ENCODE assay signal across 1 cellular context in genomic region chr10:72587568-72587967, GRCh38.
TF ChIP-seq lines count a peak whose summit lies in the region.

No MANE protein-coding gene starts in this region.

TF ChIP-seq in HEK293, 187 proteins besides CTCF, POLR2A, EP300 and RAD21 (continued from another document and continues in another):
- TF ChIP-seq PBX3 (CRISPR knock-in tag; IDR thresholded peaks at IDR 0.05) (no peak), GLI4 (tag by site-specific recombination; IDR thresholded peaks at IDR 0.05) (no peak), FEZF1 (tag by site-specific recombination; IDR thresholded peaks at IDR 0.05) (no peak), ZNF416 (tag by site-specific recombination; IDR thresholded peaks at IDR 0.05) (no peak), ZNF148 (tag by site-specific recombination; IDR thresholded peaks at IDR 0.05; ENCODE audit: borderline replicate concordance) (no peak), RBAK (tag by site-specific recombination; IDR thresholded peaks at IDR 0.05) (peak; percentile 58; the same call in 1 of the 2 replicates), PRDM1 (tag by site-specific recombination; IDR thresholded peaks at IDR 0.05) (no peak), KLF9 (tag by site-specific recombination; IDR thresholded peaks at IDR 0.05; ENCODE audit: low read depth) (no peak), GLI2 (tag by site-specific recombination; IDR thresholded peaks at IDR 0.05; ENCODE audit: borderline replicate concordance, low read depth) (peak; percentile 47; the same call in 1 of the 2 replicates), OSR2 (tag by site-specific recombination; IDR thresholded peaks at IDR 0.05) (no peak), ZNF555 (tag by site-specific recombination; conservative IDR thresholded peaks at IDR 0.05) (peak; percentile 83), ZNF157 (tag by site-specific recombination; IDR thresholded peaks at IDR 0.05) (no peak), ZNF266 (tag by site-specific recombination; IDR thresholded peaks at IDR 0.05; ENCODE audit: low read depth) (peak; percentile 71; the same call in 1 of the 2 replicates), ZNF549 (tag by site-specific recombination; IDR thresholded peaks at IDR 0.05) (no peak), ZNF239 (tag by site-specific recombination; IDR thresholded peaks at IDR 0.05) (no peak), ZNF146 (tag by site-specific recombination; IDR thresholded peaks at IDR 0.05) (no peak), ZNF169 (tag by site-specific recombination; IDR thresholded peaks at IDR 0.05) (no peak), ELK4 (IDR thresholded peaks at IDR 0.05; ENCODE audit: borderline replicate concordance, low read depth, low read length) (no peak), PATZ1 (tag by site-specific recombination; IDR thresholded peaks at IDR 0.05) (no peak), ZNF423 (tag by site-specific recombination; IDR thresholded peaks at IDR 0.05) (no peak), ZNF623 (tag by site-specific recombination; IDR thresholded peaks at IDR 0.05) (peak; percentile 74), ZBTB21 (tag by site-specific recombination; IDR thresholded peaks at IDR 0.05) (peak; percentile 58; the same call in 1 of the 2 replicates), WT1 (tag by site-specific recombination; IDR thresholded peaks at IDR 0.05) (no peak), OVOL3 (tag by site-specific recombination; IDR thresholded peaks at IDR 0.05) (0 out of 2 replicates have a peak, but pooled peaks have one; percentile 43), ZNF791 (tag by site-specific recombination; IDR thresholded peaks at IDR 0.05) (no peak), MYNN (tag by site-specific recombination; IDR thresholded peaks at IDR 0.05; ENCODE audit: borderline replicate concordance) (no peak), ZNF544 (tag by site-specific recombination; IDR thresholded peaks at IDR 0.05) (no peak), ZNF658 (tag by site-specific recombination; IDR thresholded peaks at IDR 0.05) (no peak), SETDB1 (IDR thresholded peaks at IDR 0.05; ENCODE audit: insufficient read length, low read length) (no peak), MZF1 (tag by site-specific recombination; IDR thresholded peaks at IDR 0.05; ENCODE audit: borderline replicate concordance) (no peak; the same call in 1 of the 2 replicates), ZBTB1 (tag by site-specific recombination; IDR thresholded peaks at IDR 0.05) (0 out of 2 replicates have a peak, but pooled peaks have one; percentile 34), ZNF426 (tag by site-specific recombination; IDR thresholded peaks at IDR 0.05) (peak; percentile 86), HOXD13 (CRISPR knock-in tag; IDR thresholded peaks at IDR 0.05; ENCODE audit: borderline replicate concordance) (no peak), ZNF654 (tag by site-specific recombination; IDR thresholded peaks at IDR 0.05; ENCODE audit: low read depth) (peak; percentile 46), ZNF324 (tag by site-specific recombination; IDR thresholded peaks at IDR 0.05) (no peak), ZBTB20 (tag by site-specific recombination; IDR thresholded peaks at IDR 0.05) (no peak), ZNF747 (tag by site-specific recombination; IDR thresholded peaks at IDR 0.05) (no peak), SP7 (tag by site-specific recombination; IDR thresholded peaks at IDR 0.05) (no peak), ZNF830 (tag by site-specific recombination; IDR thresholded peaks at IDR 0.05; ENCODE audit: low read depth) (no peak), ZNF561 (tag by site-specific recombination; IDR thresholded peaks at IDR 0.05; ENCODE audit: borderline replicate concordance) (no peak), ZSCAN16 (tag by site-specific recombination; IDR thresholded peaks at IDR 0.05) (no peak), ZFP41 (tag by site-specific recombination; IDR thresholded peaks at IDR 0.05; ENCODE audit: borderline replicate concordance) (no peak)
- TF ChIP-seq, protein P1, sequence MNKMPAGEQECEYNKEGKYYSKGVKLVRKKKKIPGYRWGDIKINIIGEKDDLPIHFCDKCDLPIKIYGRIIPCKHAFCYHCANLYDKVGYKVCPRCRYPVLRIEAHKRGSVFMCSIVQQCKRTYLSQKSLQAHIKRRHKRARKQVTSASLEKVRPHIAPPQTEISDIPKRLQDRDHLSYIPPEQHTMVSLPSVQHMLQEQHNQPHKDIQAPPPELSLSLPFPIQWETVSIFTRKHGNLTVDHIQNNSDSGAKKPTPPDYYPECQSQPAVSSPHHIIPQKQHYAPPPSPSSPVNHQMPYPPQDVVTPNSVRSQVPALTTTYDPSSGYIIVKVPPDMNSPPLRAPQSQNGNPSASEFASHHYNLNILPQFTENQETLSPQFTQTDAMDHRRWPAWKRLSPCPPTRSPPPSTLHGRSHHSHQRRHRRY (tag by site-specific recombination; IDR thresholded peaks at IDR 0.05), result no peak
- TF ChIP-seq, protein P2, sequence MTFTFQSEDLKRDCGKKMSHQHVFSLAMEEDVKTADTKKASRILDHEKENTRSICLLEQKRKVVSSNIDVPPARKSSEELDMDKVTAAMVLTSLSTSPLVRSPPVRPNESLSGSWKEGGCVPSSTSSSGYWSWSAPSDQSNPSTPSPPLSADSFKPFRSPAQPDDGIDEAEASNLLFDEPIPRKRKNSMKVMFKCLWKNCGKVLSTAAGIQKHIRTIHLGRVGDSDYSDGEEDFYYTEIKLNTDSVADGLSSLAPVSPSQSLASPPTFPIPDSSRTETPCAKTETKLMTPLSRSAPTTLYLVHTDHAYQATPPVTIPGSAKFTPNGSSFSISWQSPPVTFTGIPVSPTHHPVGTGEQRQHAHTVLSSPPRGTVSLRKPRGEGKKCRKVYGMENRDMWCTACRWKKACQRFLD (tag by site-specific recombination; IDR thresholded peaks at IDR 0.05), result 0 out of 2 replicates have a peak, but pooled peaks have one; percentile 29
- TF ChIP-seq, protein P3, sequence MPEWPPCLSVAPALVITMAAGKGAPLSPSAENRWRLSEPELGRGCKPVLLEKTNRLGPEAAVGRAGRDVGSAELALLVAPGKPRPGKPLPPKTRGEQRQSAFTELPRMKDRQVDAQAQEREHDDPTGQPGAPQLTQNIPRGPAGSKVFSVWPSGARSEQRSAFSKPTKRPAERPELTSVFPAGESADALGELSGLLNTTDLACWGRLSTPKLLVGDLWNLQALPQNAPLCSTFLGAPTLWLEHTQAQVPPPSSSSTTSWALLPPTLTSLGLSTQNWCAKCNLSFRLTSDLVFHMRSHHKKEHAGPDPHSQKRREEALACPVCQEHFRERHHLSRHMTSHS (tag by site-specific recombination; IDR thresholded peaks at IDR 0.05), result no peak
- TF ChIP-seq, protein P4, sequence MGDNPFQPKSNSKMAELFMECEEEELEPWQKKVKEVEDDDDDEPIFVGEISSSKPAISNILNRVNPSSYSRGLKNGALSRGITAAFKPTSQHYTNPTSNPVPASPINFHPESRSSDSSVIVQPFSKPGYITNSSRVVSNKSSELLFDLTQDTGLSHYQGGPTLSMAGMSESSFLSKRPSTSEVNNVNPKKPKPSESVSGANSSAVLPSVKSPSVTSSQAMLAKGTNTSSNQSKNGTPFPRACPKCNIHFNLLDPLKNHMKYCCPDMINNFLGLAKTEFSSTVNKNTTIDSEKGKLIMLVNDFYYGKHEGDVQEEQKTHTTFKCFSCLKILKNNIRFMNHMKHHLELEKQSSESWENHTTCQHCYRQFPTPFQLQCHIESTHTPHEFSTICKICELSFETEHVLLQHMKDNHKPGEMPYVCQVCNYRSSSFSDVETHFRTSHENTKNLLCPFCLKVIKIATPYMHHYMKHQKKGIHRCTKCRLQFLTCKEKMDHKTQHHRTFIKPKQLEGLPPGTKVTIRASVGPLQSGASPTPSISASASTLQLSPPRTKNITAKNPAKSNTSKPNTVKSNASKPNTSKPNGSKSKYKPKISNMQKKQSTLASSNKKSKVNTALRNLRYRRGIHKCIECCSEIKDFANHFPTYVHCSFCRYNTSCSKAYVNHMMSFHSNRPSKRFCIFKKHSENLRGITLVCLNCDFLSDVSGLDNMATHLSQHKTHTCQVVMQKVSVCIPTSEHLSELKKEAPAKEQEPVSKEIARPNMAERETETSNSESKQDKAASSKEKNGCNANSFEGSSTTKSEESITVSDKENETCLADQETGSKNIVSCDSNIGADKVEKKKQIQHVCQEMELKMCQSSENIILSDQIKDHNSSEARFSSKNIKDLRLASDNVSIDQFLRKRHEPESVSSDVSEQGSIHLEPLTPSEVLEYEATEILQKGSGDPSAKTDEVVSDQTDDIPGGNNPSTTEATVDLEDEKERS (tag by site-specific recombination; IDR thresholded peaks at IDR 0.05), result no peak
- TF ChIP-seq, protein P5, sequence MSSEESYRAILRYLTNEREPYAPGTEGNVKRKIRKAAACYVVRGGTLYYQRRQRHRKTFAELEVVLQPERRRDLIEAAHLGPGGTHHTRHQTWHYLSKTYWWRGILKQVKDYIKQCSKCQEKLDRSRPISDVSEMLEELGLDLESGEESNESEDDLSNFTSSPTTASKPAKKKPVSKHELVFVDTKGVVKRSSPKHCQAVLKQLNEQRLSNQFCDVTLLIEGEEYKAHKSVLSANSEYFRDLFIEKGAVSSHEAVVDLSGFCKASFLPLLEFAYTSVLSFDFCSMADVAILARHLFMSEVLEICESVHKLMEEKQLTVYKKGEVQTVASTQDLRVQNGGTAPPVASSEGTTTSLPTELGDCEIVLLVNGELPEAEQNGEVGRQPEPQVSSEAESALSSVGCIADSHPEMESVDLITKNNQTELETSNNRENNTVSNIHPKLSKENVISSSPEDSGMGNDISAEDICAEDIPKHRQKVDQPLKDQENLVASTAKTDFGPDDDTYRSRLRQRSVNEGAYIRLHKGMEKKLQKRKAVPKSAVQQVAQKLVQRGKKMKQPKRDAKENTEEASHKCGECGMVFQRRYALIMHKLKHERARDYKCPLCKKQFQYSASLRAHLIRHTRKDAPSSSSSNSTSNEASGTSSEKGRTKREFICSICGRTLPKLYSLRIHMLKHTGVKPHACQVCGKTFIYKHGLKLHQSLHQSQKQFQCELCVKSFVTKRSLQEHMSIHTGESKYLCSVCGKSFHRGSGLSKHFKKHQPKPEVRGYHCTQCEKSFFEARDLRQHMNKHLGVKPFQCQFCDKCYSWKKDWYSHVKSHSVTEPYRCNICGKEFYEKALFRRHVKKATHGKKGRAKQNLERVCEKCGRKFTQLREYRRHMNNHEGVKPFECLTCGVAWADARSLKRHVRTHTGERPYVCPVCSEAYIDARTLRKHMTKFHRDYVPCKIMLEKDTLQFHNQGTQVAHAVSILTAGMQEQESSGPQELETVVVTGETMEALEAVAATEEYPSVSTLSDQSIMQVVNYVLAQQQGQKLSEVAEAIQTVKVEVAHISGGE (tag by site-specific recombination; conservative IDR thresholded peaks at IDR 0.05; ENCODE audit: low read depth), result peak; percentile 73
- TF ChIP-seq, protein P6, sequence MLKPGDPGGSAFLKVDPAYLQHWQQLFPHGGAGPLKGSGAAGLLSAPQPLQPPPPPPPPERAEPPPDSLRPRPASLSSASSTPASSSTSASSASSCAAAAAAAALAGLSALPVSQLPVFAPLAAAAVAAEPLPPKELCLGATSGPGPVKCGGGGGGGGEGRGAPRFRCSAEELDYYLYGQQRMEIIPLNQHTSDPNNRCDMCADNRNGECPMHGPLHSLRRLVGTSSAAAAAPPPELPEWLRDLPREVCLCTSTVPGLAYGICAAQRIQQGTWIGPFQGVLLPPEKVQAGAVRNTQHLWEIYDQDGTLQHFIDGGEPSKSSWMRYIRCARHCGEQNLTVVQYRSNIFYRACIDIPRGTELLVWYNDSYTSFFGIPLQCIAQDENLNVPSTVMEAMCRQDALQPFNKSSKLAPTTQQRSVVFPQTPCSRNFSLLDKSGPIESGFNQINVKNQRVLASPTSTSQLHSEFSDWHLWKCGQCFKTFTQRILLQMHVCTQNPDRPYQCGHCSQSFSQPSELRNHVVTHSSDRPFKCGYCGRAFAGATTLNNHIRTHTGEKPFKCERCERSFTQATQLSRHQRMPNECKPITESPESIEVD (tag by site-specific recombination; IDR thresholded peaks at IDR 0.05), result no peak
